ENCODE assay signal across 1 cellular context in genomic region chr17:50931003-50931878, GRCh38.
TF ChIP-seq lines count a peak whose summit lies in the region.

No MANE protein-coding gene starts in this region.

TF ChIP-seq in K562, 482 proteins besides CTCF, POLR2A, EP300 and RAD21 (continued from another document and continues in another):
- peak; percentile 14; the same call in 1 of the 2 replicates for TF ChIP-seq ZBTB40 (IDR thresholded peaks at IDR 0.05)
- no peak for TF ChIP-seq ZBTB40 (CRISPR knock-in tag; IDR thresholded peaks at IDR 0.05)
- peak; percentile 78 for TF ChIP-seq MGA (IDR thresholded peaks at IDR 0.05)
- TF ChIP-seq HMGN3 (IDR thresholded peaks at IDR 0.05; ENCODE audit: borderline replicate concordance, extremely low read depth, insufficient read length, low read depth, low read length), result peak; percentile 63
- no peak for TF ChIP-seq ZBTB49 (CRISPR knock-in tag; IDR thresholded peaks at IDR 0.05; ENCODE audit: borderline replicate concordance)
- no peak for TF ChIP-seq BRD9 (IDR thresholded peaks at IDR 0.05; ENCODE audit: low read depth, partially characterized antibody)
- peak; percentile 32; the same call in 1 of the 2 replicates for TF ChIP-seq TCF3 (CRISPR knock-in tag; IDR thresholded peaks at IDR 0.05)
- TF ChIP-seq ZNF316 (IDR thresholded peaks at IDR 0.05), result no peak
- TF ChIP-seq CREM (IDR thresholded peaks at IDR 0.05; ENCODE audit: low read depth), result peak; percentile 58
- TF ChIP-seq L3MBTL2 (IDR thresholded peaks at IDR 0.05), result peak; percentile 87
- no peak for TF ChIP-seq KLF16 (IDR thresholded peaks at IDR 0.05)
- no peak for TF ChIP-seq ELF4 (CRISPR knock-in tag; IDR thresholded peaks at IDR 0.05)
- TF ChIP-seq ZNF717 (CRISPR knock-in tag; IDR thresholded peaks at IDR 0.05), result no peak
- peak; percentile 62 for TF ChIP-seq ATF7 (IDR thresholded peaks at IDR 0.05)
- 0 out of 2 replicates have a peak, but pooled peaks have one; percentile 13 for TF ChIP-seq GABPB1 (CRISPR knock-in tag; IDR thresholded peaks at IDR 0.05)
- peak; percentile 81 for TF ChIP-seq ZFX (CRISPR knock-in tag; IDR thresholded peaks at IDR 0.05)
- peak; percentile 65; the same call in 1 of the 2 replicates for TF ChIP-seq NR3C1 (CRISPR knock-in tag; IDR thresholded peaks at IDR 0.05)
- no peak for TF ChIP-seq NR2C2 (CRISPR knock-in tag; IDR thresholded peaks at IDR 0.05)
- TF ChIP-seq NR2C2 (tag; IDR thresholded peaks at IDR 0.05), result peak; percentile 69
- no peak for TF ChIP-seq FOXK1 (CRISPR knock-in tag; IDR thresholded peaks at IDR 0.05; ENCODE audit: borderline replicate concordance)
- TF ChIP-seq ZBTB7A (IDR thresholded peaks at IDR 0.05; ENCODE audit: borderline replicate concordance, control insufficient read depth, low read depth, low read length), result peak; percentile 21; the same call in 1 of the 2 replicates
- no peak for TF ChIP-seq MXD1 (CRISPR knock-in tag; IDR thresholded peaks at IDR 0.05; ENCODE audit: borderline replicate concordance, poor library complexity, severe bottlenecking)
- TF ChIP-seq CAMTA2 (CRISPR knock-in tag; conservative IDR thresholded peaks at IDR 0.05), result 0 out of 2 replicates have a peak, but pooled peaks have one; percentile 40
- TF ChIP-seq POLR2G (IDR thresholded peaks at IDR 0.05; ENCODE audit: low read depth, low read length), result peak; percentile 69
- TF ChIP-seq MAZ (CRISPR knock-in tag; conservative IDR thresholded peaks at IDR 0.05 in 1 of 2, IDR thresholded peaks at IDR 0.05 in 1 of 2), result peak in 1 of 2 experiments; percentile 56; a peak in 1 of 4 replicates
- peak; percentile 97 for TF ChIP-seq PRDM10 (IDR thresholded peaks at IDR 0.05; ENCODE audit: partially characterized antibody)
